In genomic region chr7:130441408-130441854, GRCh38 we compare ENCODE assay signal across 1 cellular context.
A peak's percentile ranks its signal among the peaks of the same experiment; 100 is the strongest.
TF ChIP-seq lines count a peak whose summit lies in the region.

No MANE protein-coding gene starts in this region.

TF ChIP-seq in K562, 482 proteins besides CTCF, POLR2A, EP300 and RAD21 (continued from another document):
- no peak for TF ChIP-seq NR4A1 (CRISPR knock-in tag; IDR thresholded peaks at IDR 0.05)
- no peak for TF ChIP-seq NR4A1 (tag; IDR thresholded peaks at IDR 0.05)
- no peak for TF ChIP-seq POLR3G (IDR thresholded peaks at IDR 0.05; ENCODE audit: extremely low read depth, insufficient read length, insufficient replicate concordance)
- no peak for TF ChIP-seq FOXP1 (CRISPR knock-in tag; IDR thresholded peaks at IDR 0.05)
- TF ChIP-seq ZNF699 (CRISPR knock-in tag; IDR thresholded peaks at IDR 0.05; ENCODE audit: insufficient replicate concordance) = no peak
- TF ChIP-seq RFX1 (IDR thresholded peaks at IDR 0.05) = peak; percentile 89
- TF ChIP-seq SMARCC2 (IDR thresholded peaks at IDR 0.05; ENCODE audit: low read depth) = no peak
- TF ChIP-seq THRB (CRISPR knock-in tag; conservative IDR thresholded peaks at IDR 0.05) = no peak
- no peak for TF ChIP-seq NONO (IDR thresholded peaks at IDR 0.05; ENCODE audit: low read depth in 2 of 2, low read length in 1 of 2)
- no peak for TF ChIP-seq ZNF324 (CRISPR knock-in tag; IDR thresholded peaks at IDR 0.05)
- TF ChIP-seq, protein P1, sequence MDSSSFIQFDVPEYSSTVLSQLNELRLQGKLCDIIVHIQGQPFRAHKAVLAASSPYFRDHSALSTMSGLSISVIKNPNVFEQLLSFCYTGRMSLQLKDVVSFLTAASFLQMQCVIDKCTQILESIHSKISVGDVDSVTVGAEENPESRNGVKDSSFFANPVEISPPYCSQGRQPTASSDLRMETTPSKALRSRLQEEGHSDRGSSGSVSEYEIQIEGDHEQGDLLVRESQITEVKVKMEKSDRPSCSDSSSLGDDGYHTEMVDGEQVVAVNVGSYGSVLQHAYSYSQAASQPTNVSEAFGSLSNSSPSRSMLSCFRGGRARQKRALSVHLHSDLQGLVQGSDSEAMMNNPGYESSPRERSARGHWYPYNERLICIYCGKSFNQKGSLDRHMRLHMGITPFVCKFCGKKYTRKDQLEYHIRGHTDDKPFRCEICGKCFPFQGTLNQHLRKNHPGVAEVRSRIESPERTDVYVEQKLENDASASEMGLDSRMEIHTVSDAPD (CRISPR knock-in tag; IDR thresholded peaks at IDR 0.05) = no peak
- TF ChIP-seq RBM15 (IDR thresholded peaks at IDR 0.05; ENCODE audit: insufficient read depth, low read length) = no peak
- TF ChIP-seq, protein P2, sequence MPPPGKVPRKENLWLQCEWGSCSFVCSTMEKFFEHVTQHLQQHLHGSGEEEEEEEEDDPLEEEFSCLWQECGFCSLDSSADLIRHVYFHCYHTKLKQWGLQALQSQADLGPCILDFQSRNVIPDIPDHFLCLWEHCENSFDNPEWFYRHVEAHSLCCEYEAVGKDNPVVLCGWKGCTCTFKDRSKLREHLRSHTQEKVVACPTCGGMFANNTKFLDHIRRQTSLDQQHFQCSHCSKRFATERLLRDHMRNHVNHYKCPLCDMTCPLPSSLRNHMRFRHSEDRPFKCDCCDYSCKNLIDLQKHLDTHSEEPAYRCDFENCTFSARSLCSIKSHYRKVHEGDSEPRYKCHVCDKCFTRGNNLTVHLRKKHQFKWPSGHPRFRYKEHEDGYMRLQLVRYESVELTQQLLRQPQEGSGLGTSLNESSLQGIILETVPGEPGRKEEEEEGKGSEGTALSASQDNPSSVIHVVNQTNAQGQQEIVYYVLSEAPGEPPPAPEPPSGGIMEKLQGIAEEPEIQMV (tag; conservative IDR thresholded peaks at IDR 0.05; ENCODE audit: low read depth) = no peak
- TF ChIP-seq ZNF644 (tag; IDR thresholded peaks at IDR 0.05; ENCODE audit: low read depth) = no peak
- no peak for TF ChIP-seq ZFPM2 (CRISPR knock-in tag; IDR thresholded peaks at IDR 0.05)
- no peak for TF ChIP-seq ZNF408 (CRISPR knock-in tag; IDR thresholded peaks at IDR 0.05; ENCODE audit: low read depth)
